In the genomic region with DNA sequence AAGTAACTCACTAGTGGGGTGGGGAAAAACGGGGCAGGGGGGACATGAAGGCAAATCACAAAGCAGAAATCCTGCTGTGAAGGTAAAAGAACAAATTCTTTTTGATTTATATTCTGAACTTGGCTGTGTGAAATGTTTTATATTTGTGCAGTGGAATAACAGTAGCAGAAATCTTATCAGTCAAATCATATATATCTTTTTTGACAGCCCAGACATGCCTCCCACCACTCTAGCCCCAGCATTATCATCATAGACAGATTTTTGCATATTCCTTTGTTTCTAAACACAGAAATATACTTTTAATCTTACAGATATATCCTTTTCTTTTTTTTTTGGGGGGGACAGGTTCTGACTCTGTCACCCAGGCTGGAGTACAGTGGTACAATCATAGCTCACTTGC, we compare ENCODE assay signal across 28 cellular contexts.
"Had no signal": no experiment of that assay in that cellular context is flagged by ENCODE, and none has a peak within 500 bp of the region (broad histone marks: within the 10 kb centered on the region; RNA-seq: fewer than 3 reads in every experiment).

No MANE protein-coding gene starts in this region.

- H2AFZ ChIP-seq: neural progenitor cell, parathyroid adenoma had no signal

- H3K4me3 ChIP-seq: left ventricle myocardium inferior, lung, neural progenitor cell, psoas muscle, right atrium auricular region, right lobe of liver, smooth muscle cell, suprapubic skin, thoracic aorta, tibial artery, upper lobe of right lung had no signal

- ATAC-seq: natural killer cell, psoas muscle, right lobe of liver, upper lobe of right lung had no signal

- H3K27ac ChIP-seq: left ventricle myocardium inferior, neural progenitor cell, neutrophil, parathyroid adenoma, psoas muscle, right atrium auricular region, right lobe of liver, suprapubic skin, thoracic aorta, tibial artery, upper lobe of right lung had no signal

- H3K36me3 ChIP-seq: neural progenitor cell, right atrium auricular region had no signal

- H3K79me2 ChIP-seq: parathyroid adenoma had no signal

- H3K4me1 Mint-ChIP-seq: immature natural killer cell, natural killer cell had no signal

- H3K27me3 Mint-ChIP-seq: naive B cell; stimulated activated naive CD8-positive, alpha-beta T cell treated with anti-CD3 and anti-CD28 coated beads, Interleukin-15, Interleukin-2, amounts not matched to agents 100 ng/mL and 50 ng/mL, for 24 hours had no signal

- FAIRE-seq: islet of Langerhans, kidney, urothelium cell line had no signal

- H3K27ac Mint-ChIP-seq: natural killer cell; neural progenitor cell; stimulated activated naive CD8-positive, alpha-beta T cell treated with anti-CD3 and anti-CD28 coated beads, Interleukin-15, Interleukin-2, amounts not matched to agents 100 ng/mL and 50 ng/mL, for 24 hours had no signal

- H3K4me1 ChIP-seq: parathyroid adenoma, right lobe of liver, suprapubic skin, tibial artery, upper lobe of right lung had no signal

- H3K9me3 ChIP-seq: left ventricle myocardium inferior, neutrophil, psoas muscle, right atrium auricular region, right lobe of liver, suprapubic skin, thoracic aorta, tibial artery, upper lobe of right lung had no signal

- H3K9ac ChIP-seq: neural progenitor cell, parathyroid adenoma had no signal

- H3K4me2 ChIP-seq: neural progenitor cell, smooth muscle cell had no signal

- H3K9me3 Mint-ChIP-seq: immature natural killer cell; naive B cell; natural killer cell; nephron progenitor cell; neural progenitor cell; stimulated activated naive CD8-positive, alpha-beta T cell treated with anti-CD3 and anti-CD28 coated beads, Interleukin-15, Interleukin-2, amounts not matched to agents 100 ng/mL and 50 ng/mL, for 24 hours had no signal

- H3K4me3 Mint-ChIP-seq: immature natural killer cell; naive B cell; natural killer cell; nephron progenitor cell; neural progenitor cell; stimulated activated naive CD8-positive, alpha-beta T cell treated with anti-CD3 and anti-CD28 coated beads, Interleukin-15, Interleukin-2, amounts not matched to agents 100 ng/mL and 50 ng/mL, for 24 hours had no signal

- H3K27me3 ChIP-seq: neural progenitor cell, neutrophil, right atrium auricular region, right lobe of liver, suprapubic skin, tibial artery, upper lobe of right lung had no signal

- H3K36me3 Mint-ChIP-seq: natural killer cell had no signal

- DNase-seq: hypothalamus; immature natural killer cell; kidney; left ventricle myocardium inferior; naive B cell; natural killer cell; nephron progenitor cell; occipital lobe; psoas muscle; right lobe of liver; stimulated activated CD4-positive, alpha-beta T cell treated with anti-CD3 and anti-CD28 coated beads, Interleukin-1b, Interleukin-23, amount 100 ng/mL, for 48 hours; stimulated activated CD4-positive, alpha-beta T cell treated with anti-CD3 and anti-CD28 coated beads, Interleukin-2, amount 100 ng/mL, for 48 hours; stimulated activated CD4-positive, alpha-beta T cell treated with anti-CD3 and anti-CD28 coated beads, Interleukin-4, amount 100 ng/mL, for 4 hours; stimulated activated naive CD4-positive, alpha-beta T cell; tibial artery; trophoblast cell; upper lobe of right lung had no signal
